12 cellular contexts compared by ENCODE assay signal in genomic region chr3:185701891-185702563, GRCh38.
A peak's percentile ranks its signal among the peaks of the same experiment; 100 is the strongest.
DNase-seq lines count a peak whose midpoint lies in the region; TF ChIP-seq lines count a peak whose summit lies in the region.
"Had no signal": no experiment of that assay in that cellular context is flagged by ENCODE, and none has a peak within 500 bp of the region (broad histone marks: within the 10 kb centered on the region; RNA-seq: fewer than 3 reads in every experiment).

No MANE protein-coding gene starts in this region.

- CTCF ChIA-PET in A673 (lab: Charles Lee) = no interaction called here
- CTCF ChIA-PET in HEK293T (lab: Yijun Ruan, JAX) = interaction anchor here (0.6 kb wide), 1 partner anchor 895 kb away, joined by 5 read pairs; no protein-coding TSS in a partner anchor

- BruUV-seq in A673 (replicated peaks; lab: Mats Ljungman, UMichigan) = no TSS peak

- H3K4me1 ChIP-seq in A673 (ENCODE audit: insufficient read depth, low read length, poor library complexity, severe bottlenecking) (peaks cover 27% of the 10 kb centered on the region), mesodermal cell (ENCODE audit: control insufficient read depth, insufficient read depth, low read length, poor library complexity, severe bottlenecking) (peaks cover 20% of the 10 kb centered on the region)

- POLR2A ChIA-PET in A673 (lab: Charles Lee; ENCODE audit: low non-redundant PET) = no interaction called here
- POLR2A ChIA-PET in HEK293T (lab: Yijun Ruan, JAX) = no interaction called here

- H3K27ac ChIP-seq in A673 (ENCODE audit: low read depth, low read length, poor library complexity, severe bottlenecking) = peak overlapping the region; percentile 46
- H3K27ac ChIP-seq in mesodermal cell (ENCODE audit: low read depth, low read length, severe bottlenecking) = peak overlapping the region; percentile 51
- H3K27ac ChIP-seq: dorsolateral prefrontal cortex, KMS-11 had no signal

- H3K27me3 ChIP-seq in A673 (replicated peaks; ENCODE audit: insufficient read depth, low read depth, low read length, poor library complexity) = no peaks in the 10 kb centered on the region

- intact Hi-C loops in A673 (cut with micrococcal nuclease; ENCODE audit: unreplicated experiment) = no loop called here

- 67 to 74% methylated on average over 7 to 8 of the region's 10 CpGs for WGBS in mesodermal cell (ENCODE audit: insufficient coverage in 2 of 2), 2 experiments

- no peak for TF ChIP-seq CTCF in A673 (conservative IDR thresholded peaks at IDR 0.05; ENCODE audit: low read depth, low read length)

- H3K36me3 ChIP-seq in A673 (ENCODE audit: insufficient read depth, low read length, poor library complexity, severe bottlenecking) = no peaks in the 10 kb centered on the region
- peaks cover 19% of the 10 kb centered on the region for H3K36me3 ChIP-seq in mesodermal cell (ENCODE audit: control insufficient read depth, insufficient read depth, low read length)

- H3K9me3 ChIP-seq in A673 (ENCODE audit: low read depth, low read length, poor library complexity, severe bottlenecking) (no peaks in the 10 kb centered on the region), mesodermal cell (ENCODE audit: control insufficient read depth, low read length) (no peaks in the 10 kb centered on the region)

- H3K4me3 ChIP-seq in A673 (ENCODE audit: low read depth, low read length, poor library complexity, severe bottlenecking) (no peak overlapping the region), mesodermal cell (ENCODE audit: extremely low read depth, insufficient read depth, low read length, poor library complexity, severe bottlenecking) (no peak overlapping the region)
- H3K4me3 ChIP-seq: dorsolateral prefrontal cortex had no signal

- DNase-seq in A673 (ENCODE audit: low spot score) (no peak), HT1080 (ENCODE audit: low read depth) (peak; percentile 36), cerebellar cortex (ENCODE audit: low spot score) (peak; percentile 52), ecto neural progenitor cell (ENCODE audit: low spot score) (no peak), HuH-7.5 (ENCODE audit: low spot score) (no peak), middle frontal gyrus (ENCODE audit: extremely low spot score, low spot score) (no peak), HEK293T (ENCODE audit: extremely low spot score) (no peak)
- DNase-seq: dorsolateral prefrontal cortex; NCI-H446 treated with DMSO at 0.1 percent for 48 hours; stimulated activated naive CD8-positive, alpha-beta T cell treated with anti-CD3 and anti-CD28 coated beads, Interleukin-15, amount 100 ng/mL, for 72 hours had no signal

TF ChIP-seq in HEK293T, 16 proteins besides CTCF, POLR2A, EP300 and RAD21:
- TF ChIP-seq TARDBP (IDR thresholded peaks at IDR 0.05) (no peak), PKNOX1 (IDR thresholded peaks at IDR 0.05) (no peak), BHLHE40 (IDR thresholded peaks at IDR 0.05; ENCODE audit: borderline replicate concordance) (no peak), NFRKB (IDR thresholded peaks at IDR 0.05) (no peak), HDGF (IDR thresholded peaks at IDR 0.05; ENCODE audit: borderline replicate concordance) (no peak), FOXA1 (IDR thresholded peaks at IDR 0.05) (no peak), SUZ12 (IDR thresholded peaks at IDR 0.05) (no peak), SP1 (IDR thresholded peaks at IDR 0.05) (no peak), FOXM1 (IDR thresholded peaks at IDR 0.05; ENCODE audit: borderline replicate concordance) (no peak), ELF4 (IDR thresholded peaks at IDR 0.05) (no peak)

Comparison
In these comparisons a context has a peak if more than half of its experiments do, and no peak if none do; other contexts are left out.
1. DNase-seq: peak in HT1080 (single experiment) and cerebellar cortex (single experiment); none in A673 (single experiment), ecto neural progenitor cell (single experiment), HuH-7.5 (single experiment), middle frontal gyrus (single experiment) and HEK293T (single experiment).